1 cellular context compared by ENCODE assay signal in the genomic region with DNA sequence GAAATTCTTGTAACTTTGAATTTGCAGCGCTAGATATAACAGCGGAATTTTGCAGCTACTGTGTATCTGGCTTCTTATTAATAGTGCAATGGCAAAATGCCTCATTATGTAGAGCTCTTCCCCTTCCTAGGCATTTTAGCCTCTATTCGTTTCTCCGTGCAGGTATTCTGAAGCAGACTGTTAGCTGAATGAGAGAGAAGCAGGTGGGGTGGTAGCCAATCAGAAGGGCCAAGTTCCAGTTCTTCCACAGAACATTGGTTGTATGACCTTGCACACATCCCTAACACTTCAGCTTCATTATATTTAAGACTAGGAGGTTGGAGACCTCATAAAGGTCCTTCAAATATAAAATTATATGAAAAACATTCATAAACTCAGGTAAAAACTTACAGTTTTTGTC.
TF ChIP-seq lines count a peak whose summit lies in the region.

No MANE protein-coding gene starts in this region.

TF ChIP-seq in WTC11, 78 proteins besides CTCF, POLR2A, EP300 and RAD21 (continued from another document):
- no peak for TF ChIP-seq AR (CRISPR knock-in tag; IDR thresholded peaks at IDR 0.05)
- TF ChIP-seq, protein P1, sequence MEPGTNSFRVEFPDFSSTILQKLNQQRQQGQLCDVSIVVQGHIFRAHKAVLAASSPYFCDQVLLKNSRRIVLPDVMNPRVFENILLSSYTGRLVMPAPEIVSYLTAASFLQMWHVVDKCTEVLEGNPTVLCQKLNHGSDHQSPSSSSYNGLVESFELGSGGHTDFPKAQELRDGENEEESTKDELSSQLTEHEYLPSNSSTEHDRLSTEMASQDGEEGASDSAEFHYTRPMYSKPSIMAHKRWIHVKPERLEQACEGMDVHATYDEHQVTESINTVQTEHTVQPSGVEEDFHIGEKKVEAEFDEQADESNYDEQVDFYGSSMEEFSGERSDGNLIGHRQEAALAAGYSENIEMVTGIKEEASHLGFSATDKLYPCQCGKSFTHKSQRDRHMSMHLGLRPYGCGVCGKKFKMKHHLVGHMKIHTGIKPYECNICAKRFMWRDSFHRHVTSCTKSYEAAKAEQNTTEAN (CRISPR knock-in tag; IDR thresholded peaks at IDR 0.05): no peak
- TF ChIP-seq NFYB (CRISPR knock-in tag; conservative IDR thresholded peaks at IDR 0.05; ENCODE audit: low read depth): no peak
- no peak for TF ChIP-seq NR2C2 (CRISPR knock-in tag; IDR thresholded peaks at IDR 0.05)
- no peak for TF ChIP-seq ZBTB21 (CRISPR knock-in tag; IDR thresholded peaks at IDR 0.05; ENCODE audit: borderline replicate concordance)
- TF ChIP-seq, protein P2, sequence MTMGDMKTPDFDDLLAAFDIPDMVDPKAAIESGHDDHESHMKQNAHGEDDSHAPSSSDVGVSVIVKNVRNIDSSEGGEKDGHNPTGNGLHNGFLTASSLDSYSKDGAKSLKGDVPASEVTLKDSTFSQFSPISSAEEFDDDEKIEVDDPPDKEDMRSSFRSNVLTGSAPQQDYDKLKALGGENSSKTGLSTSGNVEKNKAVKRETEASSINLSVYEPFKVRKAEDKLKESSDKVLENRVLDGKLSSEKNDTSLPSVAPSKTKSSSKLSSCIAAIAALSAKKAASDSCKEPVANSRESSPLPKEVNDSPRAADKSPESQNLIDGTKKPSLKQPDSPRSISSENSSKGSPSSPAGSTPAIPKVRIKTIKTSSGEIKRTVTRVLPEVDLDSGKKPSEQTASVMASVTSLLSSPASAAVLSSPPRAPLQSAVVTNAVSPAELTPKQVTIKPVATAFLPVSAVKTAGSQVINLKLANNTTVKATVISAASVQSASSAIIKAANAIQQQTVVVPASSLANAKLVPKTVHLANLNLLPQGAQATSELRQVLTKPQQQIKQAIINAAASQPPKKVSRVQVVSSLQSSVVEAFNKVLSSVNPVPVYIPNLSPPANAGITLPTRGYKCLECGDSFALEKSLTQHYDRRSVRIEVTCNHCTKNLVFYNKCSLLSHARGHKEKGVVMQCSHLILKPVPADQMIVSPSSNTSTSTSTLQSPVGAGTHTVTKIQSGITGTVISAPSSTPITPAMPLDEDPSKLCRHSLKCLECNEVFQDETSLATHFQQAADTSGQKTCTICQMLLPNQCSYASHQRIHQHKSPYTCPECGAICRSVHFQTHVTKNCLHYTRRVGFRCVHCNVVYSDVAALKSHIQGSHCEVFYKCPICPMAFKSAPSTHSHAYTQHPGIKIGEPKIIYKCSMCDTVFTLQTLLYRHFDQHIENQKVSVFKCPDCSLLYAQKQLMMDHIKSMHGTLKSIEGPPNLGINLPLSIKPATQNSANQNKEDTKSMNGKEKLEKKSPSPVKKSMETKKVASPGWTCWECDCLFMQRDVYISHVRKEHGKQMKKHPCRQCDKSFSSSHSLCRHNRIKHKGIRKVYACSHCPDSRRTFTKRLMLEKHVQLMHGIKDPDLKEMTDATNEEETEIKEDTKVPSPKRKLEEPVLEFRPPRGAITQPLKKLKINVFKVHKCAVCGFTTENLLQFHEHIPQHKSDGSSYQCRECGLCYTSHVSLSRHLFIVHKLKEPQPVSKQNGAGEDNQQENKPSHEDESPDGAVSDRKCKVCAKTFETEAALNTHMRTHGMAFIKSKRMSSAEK (CRISPR knock-in tag; IDR thresholded peaks at IDR 0.05; ENCODE audit: borderline replicate concordance): no peak
